In genomic region chr18:66395671-66396218, GRCh38 we compare ENCODE assay signal across 21 cellular contexts.
"Had no signal": no experiment of that assay in that cellular context is flagged by ENCODE, and none has a peak within 500 bp of the region (broad histone marks: within the 10 kb centered on the region; RNA-seq: fewer than 3 reads in every experiment).

No MANE protein-coding gene starts in this region.

- DNase-seq: glutamatergic neuron; hypothalamus; immature natural killer cell; left ventricle myocardium inferior; midbrain; mucosa of descending colon; naive thymus-derived CD4-positive, alpha-beta T cell; nucleus accumbens; stimulated activated naive CD4-positive, alpha-beta T cell; stomach; tibial artery; trophoblast cell; uterus had no signal

- ATAC-seq: heart left ventricle; mucosa of descending colon; naive thymus-derived CD4-positive, alpha-beta T cell; natural killer cell treated with Interleukin-12 subunit alpha and Interleukin-12 subunit beta and Interleukin-15 and Interleukin-18, amount 100 ng/mL, for 72 hours; pancreas; sciatic nerve had no signal

- H3K27ac Mint-ChIP-seq: immature natural killer cell; memory B cell; naive thymus-derived CD4-positive, alpha-beta T cell; natural killer cell treated with Interleukin-12 subunit alpha and Interleukin-12 subunit beta and Interleukin-15 and Interleukin-18, amount 100 ng/mL, for 72 hours had no signal

- H3K36me3 Mint-ChIP-seq: immature natural killer cell, memory B cell had no signal

- H3K27me3 Mint-ChIP-seq: memory B cell; naive thymus-derived CD4-positive, alpha-beta T cell; natural killer cell treated with Interleukin-12 subunit alpha and Interleukin-12 subunit beta and Interleukin-15 and Interleukin-18, amount 100 ng/mL, for 72 hours had no signal

- H3K36me3 ChIP-seq: heart left ventricle, left ventricle myocardium inferior, pancreas, prostate gland, stomach, thoracic aorta, tibial artery, uterus had no signal

- H3K4me3 ChIP-seq: heart left ventricle, left ventricle myocardium inferior, mucosa of descending colon, pancreas, prostate gland, skin epidermis, stomach, thoracic aorta, tibial artery, uterus had no signal

- H3K4me3 Mint-ChIP-seq: immature natural killer cell; memory B cell; naive thymus-derived CD4-positive, alpha-beta T cell; natural killer cell treated with Interleukin-12 subunit alpha and Interleukin-12 subunit beta and Interleukin-15 and Interleukin-18, amount 100 ng/mL, for 72 hours had no signal

- H3K4me1 Mint-ChIP-seq: immature natural killer cell; memory B cell; naive thymus-derived CD4-positive, alpha-beta T cell had no signal

- H3K4me1 ChIP-seq: heart left ventricle, left ventricle myocardium inferior, pancreas, prostate gland, stomach, tibial artery, uterus had no signal

- H3K27me3 ChIP-seq: heart left ventricle, pancreas, stomach, tibial artery, uterus had no signal

- H3K9me3 ChIP-seq: pancreas, prostate gland, thoracic aorta, uterus had no signal

- H3K27ac ChIP-seq: heart left ventricle, left ventricle myocardium inferior, pancreas, prostate gland, skin epidermis, stomach, thoracic aorta, tibial artery, uterus had no signal
